In the genomic region with DNA sequence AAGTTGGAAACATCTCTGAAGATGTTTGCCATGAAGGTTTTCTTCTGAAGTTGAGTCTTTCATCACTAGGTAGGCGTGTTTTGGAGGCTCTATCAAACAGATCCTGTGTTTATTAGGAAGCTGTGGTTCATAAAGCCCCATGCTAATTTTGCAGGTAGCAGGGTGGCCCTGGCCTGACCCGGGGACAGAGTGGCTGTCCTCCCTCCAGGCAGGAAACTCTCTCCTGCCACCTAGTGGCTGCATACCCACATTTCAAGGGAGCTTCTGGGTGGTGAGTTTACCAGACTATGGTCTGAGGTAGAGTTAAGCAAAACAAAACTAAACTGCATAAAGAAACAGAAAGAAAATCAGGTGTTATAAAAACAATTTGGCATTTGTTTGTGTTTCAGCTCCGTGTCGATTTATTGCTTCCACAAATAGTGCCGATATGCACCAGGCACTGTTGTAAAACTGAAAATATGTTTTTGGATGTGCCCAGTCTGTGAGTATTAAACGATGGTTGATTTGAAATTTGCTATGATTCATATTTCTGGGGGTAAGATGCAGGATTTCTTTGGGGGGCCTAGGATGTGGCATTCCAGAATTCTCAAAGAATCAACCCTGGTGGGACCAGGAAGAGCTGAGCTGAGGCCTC, we compare ENCODE assay signal across 9 cellular contexts. TPM values are rescaled to one million over a fixed set of nuclear protein-coding genes. Genes with fewer than 3 reads are reported as not detected.
DNase-seq lines count a peak whose midpoint lies in the region; ATAC-seq and TF ChIP-seq lines count a peak whose summit lies in the region.
"Had no signal": no experiment of that assay in that cellular context is flagged by ENCODE, and none has a peak within 500 bp of the region (broad histone marks: within the 10 kb centered on the region; RNA-seq: fewer than 3 reads in every experiment).

No MANE protein-coding gene starts in this region.

- TF ChIP-seq EP300 in transverse colon (IDR thresholded peaks at IDR 0.05; ENCODE audit: low read depth), result no peak

- no peaks in the 10 kb centered on the region for H3K36me3 ChIP-seq in transverse colon

- ATAC-seq in HG02588 (IDR thresholded peaks at IDR 0.05; ENCODE audit: unreplicated experiment), result no peak

- H3K9me3 Mint-ChIP-seq in activated CD4-positive, alpha-beta memory T cell treated with anti-CD3 and anti-CD28 coated beads for 36 hours, result no peaks in the 10 kb centered on the region
- H3K9me3 Mint-ChIP-seq in neural crest cell, result no peaks in the 10 kb centered on the region

- DNase-seq in EH (ENCODE audit: low read depth) (peak; percentile 21), GOT3 (lab: John Stamatoyannopoulos, UW) (peak; percentile 10), NCI-H69 (lab: John Stamatoyannopoulos, UW) (peak; percentile 21), epithelial cell of esophagus (ENCODE audit: low read depth) (peak; percentile 66), neural crest cell (ENCODE audit: low read depth, low spot score) (peak; percentile 27), transverse colon (peak; percentile 76)
- DNase-seq in activated CD4-positive, alpha-beta memory T cell treated with anti-CD3 and anti-CD28 coated beads for 36 hours, result peak; percentile 86

- no peaks in the 10 kb centered on the region for H3K27me3 ChIP-seq in transverse colon

- no peak overlapping the region for H3K4me3 Mint-ChIP-seq in activated CD4-positive, alpha-beta memory T cell treated with anti-CD3 and anti-CD28 coated beads for 36 hours
- no peak overlapping the region for H3K4me3 Mint-ChIP-seq in neural crest cell

- H3K4me1 ChIP-seq in transverse colon, result no peaks in the 10 kb centered on the region

- TF ChIP-seq CTCF in epithelial cell of esophagus (IDR thresholded peaks at IDR 0.05; ENCODE audit: insufficient read depth, low read depth, low read length, missing control alignments), result peak; percentile 87
- peak; percentile 79 for TF ChIP-seq CTCF in neural crest cell (conservative IDR thresholded peaks at IDR 0.05)
- peak; percentile 59 to 82 (median 81) for TF ChIP-seq CTCF in transverse colon (IDR thresholded peaks at IDR 0.05)

- H3K27me3 Mint-ChIP-seq in activated CD4-positive, alpha-beta memory T cell treated with anti-CD3 and anti-CD28 coated beads for 36 hours, result no peaks in the 10 kb centered on the region
- peaks cover 2% of the 10 kb centered on the region for H3K27me3 Mint-ChIP-seq in neural crest cell (ENCODE audit: low read depth)

- no peak for TF ChIP-seq POLR2A in transverse colon (IDR thresholded peaks at IDR 0.05)

- H3K36me3 Mint-ChIP-seq in activated CD4-positive, alpha-beta memory T cell treated with anti-CD3 and anti-CD28 coated beads for 36 hours, result no peaks in the 10 kb centered on the region
- no peaks in the 10 kb centered on the region for H3K36me3 Mint-ChIP-seq in neural crest cell (ENCODE audit: low read depth)

- in situ Hi-C loops in transverse colon (cut with MboI; ENCODE audit: low pct_ligation_motif_present in 1 of 4, low pct_unique_long_range_greater_than_20kb in 1 of 4, low sequenced_read_pairs in 3 of 4), result loop anchor here in 2 of 4 donors (5.0 to 25.0 kb wide), 2 partner anchors 123 to 138 kb away; partner anchors contain the start of gene CKAP2L (in 1 of the 2)

- POLR2A ChIA-PET in activated CD4-positive, alpha-beta memory T cell treated with anti-CD3 and anti-CD28 coated beads for 36 hours (lab: Charles Lee), result interaction anchor here (0.6 to 1.7 kb wide), 3 partner anchors 31 to 77 kb away, joined by 3 to 5 read pairs (median 4); no protein-coding TSS in a partner anchor

- no peak overlapping the region for H3K27ac ChIP-seq in transverse colon

- 26 to 28% methylated on average over 4 to 6 of the region's 6 CpGs for WGBS in transverse colon (ENCODE audit: low coverage in 1 of 2), 2 donors

- peaks cover 27% of the 10 kb centered on the region for H3K4me1 Mint-ChIP-seq in activated CD4-positive, alpha-beta memory T cell treated with anti-CD3 and anti-CD28 coated beads for 36 hours (ENCODE audit: low read depth)
- H3K4me1 Mint-ChIP-seq in neural crest cell, result peaks cover 9% of the 10 kb centered on the region

- intact Hi-C loops in activated CD4-positive, alpha-beta memory T cell treated with anti-CD3 and anti-CD28 coated beads for 36 hours (cut with micrococcal nuclease), result loop anchor here (1.0 to 10.0 kb wide), 5 partner anchors 56 to 260 kb away; no protein-coding TSS in a partner anchor
- intact Hi-C loops in transverse colon (cut with DNase I; ENCODE audit: low total_unique reads), result loop anchor here (1.0 kb wide), 1 partner anchor 31 kb away; no protein-coding TSS in a partner anchor

- no peaks in the 10 kb centered on the region for H3K9me3 ChIP-seq in transverse colon

- peak overlapping the region; percentile 6 for H3K27ac Mint-ChIP-seq in activated CD4-positive, alpha-beta memory T cell treated with anti-CD3 and anti-CD28 coated beads for 36 hours
- no peak overlapping the region for H3K27ac Mint-ChIP-seq in neural crest cell (ENCODE audit: unreplicated experiment)

- CTCF ChIA-PET in activated CD4-positive, alpha-beta memory T cell treated with anti-CD3 and anti-CD28 coated beads for 36 hours (lab: Charles Lee), result interaction anchor here (0.6 to 4.2 kb wide), 63 partner anchors 8 to 286 kb away, joined by 3 to 202 read pairs (median 5); partner anchors contain the start of genes IL1A, IL1B, IL37 and SLC20A1

- no peak overlapping the region for H3K4me3 ChIP-seq in epithelial cell of esophagus (ENCODE audit: low read length)
- no peak overlapping the region for H3K4me3 ChIP-seq in transverse colon

RNA-seq across cellular contexts. Expression of gene IL37, which starts 26.0 kb away (rescaled TPM):
- not detected for total RNA-seq in activated CD4-positive, alpha-beta memory T cell treated with anti-CD3 and anti-CD28 coated beads for 36 hours
- total RNA-seq in neural crest cell (0.40 TPM in 1 of 2 replicates, not detected in the other), transverse colon (1 to 10 TPM in 2 of 4 donors, not detected in 2; 1.1 to 2.6 TPM)

RNA-seq across cellular contexts. Expression of gene IL1B, which starts 48.4 kb away (rescaled TPM):
- total RNA-seq in activated CD4-positive, alpha-beta memory T cell treated with anti-CD3 and anti-CD28 coated beads for 36 hours, result under 1 TPM in 1 of 2 experiments, not detected in 1; 0.44 TPM
- total RNA-seq in neural crest cell (not detected in 2 replicates), transverse colon (1 to 10 TPM in 3 of 4 donors, not detected in 1; 1.9 to 7.1 (median 4.6) TPM)
- total RNA-seq: T-helper 1 cell treated with Interleukin-12 subunit alpha and Interleukin-12 subunit beta and Interleukin-4 antibody, amounts not matched to agents 30 ng/mL and 1 ng/mL, for 36 hours had no signal

Comparison
In these comparisons a context has a peak if more than half of its experiments do, and no peak if none do; other contexts are left out.
1. DNase-seq: peak in every context shown above with its lines; median percentile 86 in activated CD4-positive, alpha-beta memory T cell treated with anti-CD3 and anti-CD28 coated beads for 36 hours; 76 in transverse colon; 66 in epithelial cell of esophagus; 27 in neural crest cell; 21 in EH; 21 in NCI-H69; 10 in GOT3.